24 cellular contexts compared by ENCODE assay signal in the genomic region with DNA sequence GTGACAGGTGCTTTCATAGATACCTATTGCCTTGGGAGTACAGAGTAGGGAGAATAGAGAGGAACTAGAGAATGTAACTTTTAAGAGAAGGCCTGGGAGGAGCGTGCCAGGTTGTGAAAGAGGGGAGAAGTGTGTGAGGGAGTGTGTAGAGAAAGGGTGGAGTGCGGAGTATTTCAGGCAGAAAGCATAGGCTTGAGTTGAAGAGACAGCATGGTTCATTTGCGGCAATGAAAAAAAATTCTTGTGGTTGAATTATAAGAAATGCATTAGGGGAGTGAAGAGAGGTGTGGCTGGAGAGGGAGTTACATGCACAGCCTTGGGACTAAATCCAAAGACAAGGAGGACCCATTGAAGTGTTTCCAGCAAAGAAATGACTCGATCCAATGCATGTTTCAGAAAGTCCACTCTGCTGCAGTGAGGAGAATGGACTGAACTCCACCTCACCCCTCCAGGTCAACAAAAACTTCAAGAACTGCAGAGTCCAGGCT.
DNase-seq lines count a peak whose midpoint lies in the region; ATAC-seq and TF ChIP-seq lines count a peak whose summit lies in the region.
"Had no signal": no experiment of that assay in that cellular context is flagged by ENCODE, and none has a peak within 500 bp of the region (broad histone marks: within the 10 kb centered on the region; RNA-seq: fewer than 3 reads in every experiment).

No MANE protein-coding gene starts in this region.

- peaks cover 29% of the 10 kb centered on the region for H3K36me3 Mint-ChIP-seq in activated T-helper 17 cell treated with anti-CD3 and anti-CD28 coated beads, Interleukin-2, amount 50 U/mL, for 72 hours (ENCODE audit: low read depth)

- peaks cover 3% of the 10 kb centered on the region for H3K4me1 ChIP-seq in right cardiac atrium (ENCODE audit: control insufficient read depth, insufficient read depth, low read length)
- H3K4me1 ChIP-seq in upper lobe of left lung = peaks cover 7 to 24% (median 14%) of the 10 kb centered on the region in 4 donors

- 83% methylated on average over 4 of the region's 4 CpGs for whole genome bisulfite sequencing in right cardiac atrium
- WGBS in upper lobe of left lung, 2 donors = 46 to 51% methylated on average over 4 of the region's 4 CpGs

- no peak for TF ChIP-seq EP300 in upper lobe of left lung (IDR thresholded peaks at IDR 0.05)

- H3K27ac ChIP-seq in right cardiac atrium (ENCODE audit: low read length) = no peak overlapping the region
- peak overlapping the region in 2 of 4 donors; percentile 28 to 35 for H3K27ac ChIP-seq in upper lobe of left lung
- H3K27ac ChIP-seq: body of pancreas, right atrium auricular region, thoracic aorta, VCaP had no signal

- intact Hi-C loops in right cardiac atrium (cut with DNase I) = no loop called here
- intact Hi-C loops in cardiac septum (cut with DNase I) = no loop called here

- H3K9me3 ChIP-seq in right cardiac atrium (ENCODE audit: control insufficient read depth, low read length) (no peaks in the 10 kb centered on the region), upper lobe of left lung (no peaks in the 10 kb centered on the region)
- H3K9me3 ChIP-seq: body of pancreas, mucosa of descending colon, right atrium auricular region, thoracic aorta had no signal

- H3K4me3 Mint-ChIP-seq in activated T-helper 17 cell treated with anti-CD3 and anti-CD28 coated beads, Interleukin-2, amount 50 U/mL, for 72 hours = no peak overlapping the region
- H3K4me3 Mint-ChIP-seq: CD8-positive, alpha-beta T cell had no signal

- TF ChIP-seq CTCF in fibroblast of the aortic adventitia (IDR thresholded peaks at IDR 0.05; ENCODE audit: insufficient read depth, low read length) = no peak
- TF ChIP-seq CTCF in upper lobe of left lung (IDR thresholded peaks at IDR 0.05) = no peak

- H3K4me1 Mint-ChIP-seq in activated T-helper 17 cell treated with anti-CD3 and anti-CD28 coated beads, Interleukin-2, amount 50 U/mL, for 72 hours = peaks cover 11% of the 10 kb centered on the region

- TF ChIP-seq POLR2A in upper lobe of left lung (IDR thresholded peaks at IDR 0.05) = no peak

- no peak for DNase-seq in right cardiac atrium
- DNase-seq in cardiac septum (ENCODE audit: low spot score) = no peak
- DNase-seq in fibroblast of the aortic adventitia (ENCODE audit: low read depth) = peak; percentile 64
- DNase-seq in upper lobe of left lung = peak in 1 of 2 donors; percentile 57
- DNase-seq in epidermal melanocyte (ENCODE audit: insufficient read length, low spot score) = no peak
- no peak for DNase-seq in NCI-H2196 treated with DMSO at 0.1 percent for 48 hours (lab: John Stamatoyannopoulos, UW; ENCODE audit: unreplicated experiment)
- DNase-seq in NCI-H146 (lab: John Stamatoyannopoulos, UW) = no peak
- DNase-seq: activated CD4-positive, alpha-beta T cell treated with anti-CD3 and anti-CD28 coated beads, Interleukin-2, amount 50 U/mL, for 48 hours; activated T-cell treated with anti-CD3 and anti-CD28 coated beads for 4 hours; body of pancreas; CD8-positive, alpha-beta T cell; cortex of kidney; HCEC 1CT; mucosa of descending colon; NCI-H1694; NCI-H526; occipital lobe; SHP77; stimulated activated CD4-positive, alpha-beta T cell treated with anti-CD3 and anti-CD28 coated beads, Interleukin-15, amount 100 ng/mL, for 24 hours; T-helper 1 cell had no signal

- H3K36me3 ChIP-seq in upper lobe of left lung = no peaks in the 10 kb centered on the region
- H3K36me3 ChIP-seq: thoracic aorta had no signal

- no peaks in the 10 kb centered on the region for H3K27me3 Mint-ChIP-seq in activated T-helper 17 cell treated with anti-CD3 and anti-CD28 coated beads, Interleukin-2, amount 50 U/mL, for 72 hours

- H3K9me3 Mint-ChIP-seq in activated T-helper 17 cell treated with anti-CD3 and anti-CD28 coated beads, Interleukin-2, amount 50 U/mL, for 72 hours = no peaks in the 10 kb centered on the region
- H3K9me3 Mint-ChIP-seq: CD8-positive, alpha-beta T cell had no signal

- no peaks in the 10 kb centered on the region for H3K27me3 ChIP-seq in right cardiac atrium (ENCODE audit: control insufficient read depth, insufficient read depth)
- no peaks in the 10 kb centered on the region for H3K27me3 ChIP-seq in upper lobe of left lung
- H3K27me3 ChIP-seq: body of pancreas, right atrium auricular region had no signal

- peak overlapping the region; percentile 6 for H3K27ac Mint-ChIP-seq in activated T-helper 17 cell treated with anti-CD3 and anti-CD28 coated beads, Interleukin-2, amount 50 U/mL, for 72 hours
- H3K27ac Mint-ChIP-seq: CD8-positive, alpha-beta T cell had no signal

- ATAC-seq in right cardiac atrium (peak; percentile 35 to 36), upper lobe of left lung (ENCODE audit: low FRiP score in 2 of 2) (peak; percentile 60 to 65)
- no peak for ATAC-seq in activated T-helper 17 cell treated with anti-CD3 and anti-CD28 coated beads, Interleukin-2, amount 50 U/mL, for 72 hours (replicated peaks)
- ATAC-seq: body of pancreas; CD8-positive, alpha-beta T cell; mucosa of descending colon had no signal

- H3K4me3 ChIP-seq in right cardiac atrium (ENCODE audit: low read length) (no peak overlapping the region), fibroblast of the aortic adventitia (ENCODE audit: low read depth, low read length) (no peak overlapping the region), upper lobe of left lung (no peak overlapping the region)
- H3K4me3 ChIP-seq: body of pancreas, mucosa of descending colon, right atrium auricular region, thoracic aorta had no signal
